Comparison of ENCODE assay signal across 1 cellular context in the genomic region with DNA sequence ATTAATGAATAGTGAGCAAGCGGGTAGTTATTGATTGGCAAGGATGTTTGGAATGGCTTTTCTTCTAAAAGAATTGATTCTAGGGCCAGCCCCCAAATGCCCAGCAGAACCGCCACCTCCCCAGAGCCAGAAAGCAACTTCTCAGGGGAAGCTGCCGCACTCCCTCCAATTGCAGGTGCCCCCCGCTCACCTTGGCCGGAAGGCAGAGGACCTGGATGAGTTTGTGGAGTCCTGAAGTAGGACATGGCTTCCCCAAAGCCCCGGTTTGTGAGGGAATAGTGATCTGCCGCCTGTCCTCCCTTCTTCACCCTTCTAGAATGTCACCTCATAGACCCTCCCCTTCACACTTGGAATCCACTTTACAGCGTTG.
TF ChIP-seq lines count a peak whose summit lies in the region.

A gene with protein sequence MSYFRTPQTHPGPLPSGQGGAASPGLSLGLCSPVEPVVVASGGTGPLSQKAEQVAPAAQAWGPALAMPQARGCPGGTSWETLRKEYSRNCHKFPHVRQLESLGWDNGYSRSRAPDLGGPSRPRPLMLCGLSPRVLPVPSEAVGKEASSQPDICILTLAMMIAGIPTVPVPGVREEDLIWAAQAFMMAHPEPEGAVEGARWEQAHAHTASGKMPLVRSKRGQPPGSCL (minus strand): TSS at position 277 of the 370 bp plus-strand sequence. CDS start 32 bp downstream, at position 245.

TF ChIP-seq in H1, 55 proteins besides CTCF, POLR2A, EP300 and RAD21:
- no peak for TF ChIP-seq FOSL1 (IDR thresholded peaks at IDR 0.05; ENCODE audit: insufficient read depth, low read depth, low read length)
- TF ChIP-seq HDAC6 (IDR thresholded peaks at IDR 0.05; ENCODE audit: low read depth, low read length): no peak
- TF ChIP-seq TCF12 (IDR thresholded peaks at IDR 0.05; ENCODE audit: low read depth, low read length): no peak
- TF ChIP-seq CREB1 (IDR thresholded peaks at IDR 0.05): no peak
- no peak for TF ChIP-seq SIN3A (conservative IDR thresholded peaks at IDR 0.05 in 1 of 2, IDR thresholded peaks at IDR 0.05 in 1 of 2; ENCODE audit: low read depth in 1 of 2, low read length in 2 of 2)
- TF ChIP-seq YY1 (IDR thresholded peaks at IDR 0.05; ENCODE audit: low read depth, low read length): no peak
- TF ChIP-seq EZH2 (IDR thresholded peaks at IDR 0.05; ENCODE audit: low read depth, low read length, severe bottlenecking): no peak
- TF ChIP-seq TAF1 (IDR thresholded peaks at IDR 0.05; ENCODE audit: low read depth, low read length): no peak
TF ChIP-seq in H1: peak in this region for 0.
